ENCODE assay signal across 27 cellular contexts in genomic region chr14:31278883-31279282, GRCh38.
"Had no signal": no experiment of that assay in that cellular context is flagged by ENCODE, and none has a peak within 500 bp of the region (broad histone marks: within the 10 kb centered on the region; RNA-seq: fewer than 3 reads in every experiment).

No MANE protein-coding gene starts in this region.

- H3K9me3 ChIP-seq: ascending aorta had no signal

- H3K27ac Mint-ChIP-seq: activated CD4-positive, alpha-beta T cell treated with anti-CD3 and anti-CD28 coated beads, Interleukin-2, amount 10 ng/mL, durations not matched to agents 24 days and 14 days; activated CD8-positive, alpha-beta T cell treated with anti-CD3 and anti-CD28 coated beads for 36 hours; activated naive CD8-positive, alpha-beta T cell treated with anti-CD3 and anti-CD28 coated beads for 36 hours; activated T-cell treated with anti-CD3 and anti-CD28 coated beads, Interleukin-2, amount 50 U/mL, for 72 hours; activated T-helper 17 cell treated with anti-CD3 and anti-CD28 coated beads, Interleukin-2, amount 50 U/mL, for 72 hours; T-helper 2 cell treated with Interferon-gamma antibody and Interleukin-4, amounts not matched to agents 5 μg/mL and 100 μg/mL, for 36 hours had no signal

- FAIRE-seq: TTC549 had no signal

- H3K4me1 Mint-ChIP-seq: central memory CD8-positive, alpha-beta T cell had no signal

- H3K4me3 Mint-ChIP-seq: activated CD4-positive, alpha-beta T cell treated with anti-CD3 and anti-CD28 coated beads, Interleukin-2, amount 10 ng/mL, durations not matched to agents 24 days and 14 days; activated CD8-positive, alpha-beta T cell treated with anti-CD3 and anti-CD28 coated beads for 36 hours; activated naive CD8-positive, alpha-beta T cell treated with anti-CD3 and anti-CD28 coated beads for 36 hours; activated T-cell treated with anti-CD3 and anti-CD28 coated beads, Interleukin-2, amount 50 U/mL, for 72 hours; activated T-helper 17 cell treated with anti-CD3 and anti-CD28 coated beads, Interleukin-2, amount 50 U/mL, for 72 hours; central memory CD8-positive, alpha-beta T cell; T-helper 2 cell treated with Interferon-gamma antibody and Interleukin-4, amounts not matched to agents 5 μg/mL and 100 μg/mL, for 36 hours had no signal

- H3K4me3 ChIP-seq: ascending aorta, cardiac muscle cell, SK-N-MC had no signal

- H3K36me3 ChIP-seq: ascending aorta, cardiac muscle cell had no signal

- H3K27me3 ChIP-seq: ascending aorta, cardiac muscle cell had no signal

- ATAC-seq: activated CD8-positive, alpha-beta T cell treated with anti-CD3 and anti-CD28 coated beads for 36 hours; activated T-cell treated with anti-CD3 and anti-CD28 coated beads, Interleukin-2, amount 50 U/mL, for 72 hours; activated T-helper 17 cell treated with anti-CD3 and anti-CD28 coated beads, Interleukin-2, amount 50 U/mL, for 72 hours had no signal

- H3K4me1 ChIP-seq: ascending aorta had no signal

- H3K27ac ChIP-seq: ascending aorta, cardiac muscle cell, KMS-11, SK-N-MC had no signal

- H3K4me2 ChIP-seq: KMS-11 had no signal

- H3K27me3 Mint-ChIP-seq: activated CD4-positive, alpha-beta T cell treated with anti-CD3 and anti-CD28 coated beads, Interleukin-2, amount 10 ng/mL, durations not matched to agents 24 days and 14 days; activated CD8-positive, alpha-beta T cell treated with anti-CD3 and anti-CD28 coated beads for 36 hours; activated naive CD8-positive, alpha-beta T cell treated with anti-CD3 and anti-CD28 coated beads for 36 hours; activated T-helper 17 cell treated with anti-CD3 and anti-CD28 coated beads, Interleukin-2, amount 50 U/mL, for 72 hours; central memory CD8-positive, alpha-beta T cell had no signal

- DNase-seq: activated CD4-positive, alpha-beta T cell treated with anti-CD3 and anti-CD28 coated beads, Interleukin-2, amount 10 ng/mL, durations not matched to agents 24 days and 14 days; activated CD4-positive, alpha-beta T cell treated with anti-CD3 and anti-CD28 coated beads, Interleukin-2, amount 50 U/mL, for 4 hours; activated CD8-positive, alpha-beta T cell treated with anti-CD3 and anti-CD28 coated beads for 36 hours; activated effector memory CD4-positive, alpha-beta T cell treated with anti-CD3 and anti-CD28 coated beads, Interleukin-2, amount 50 U/mL, for 16 hours; activated naive CD4-positive, alpha-beta T cell; activated naive CD4-positive, alpha-beta T cell treated with anti-CD3 and anti-CD28 coated beads, Interleukin-2, amount 50 U/mL, for 16 hours; activated naive CD8-positive, alpha-beta T cell treated with anti-CD3 and anti-CD28 coated beads for 36 hours; activated T-cell treated with anti-CD3 and anti-CD28 coated beads, Interleukin-2, amount 50 U/mL, for 1 hour; activated T-cell treated with anti-CD3 and anti-CD28 coated beads, Interleukin-2, amount 50 U/mL, for 72 hours; amygdala; MM.1S; NCI-H1048; NCI-H1105 treated with DMSO at 0.1 percent for 48 hours; NCI-H1436 treated with DMSO at 0.1 percent for 48 hours; NCI-H1694 treated with DMSO at 0.1 percent for 48 hours; NCI-H2029; NCI-H345; NCI-H524 treated with DMSO at 0.1 percent for 48 hours; Right ventricle myocardium superior had no signal

- H3K9ac ChIP-seq: KMS-11 had no signal
